Comparison of ENCODE assay signal across 11 cellular contexts in the genomic region with DNA sequence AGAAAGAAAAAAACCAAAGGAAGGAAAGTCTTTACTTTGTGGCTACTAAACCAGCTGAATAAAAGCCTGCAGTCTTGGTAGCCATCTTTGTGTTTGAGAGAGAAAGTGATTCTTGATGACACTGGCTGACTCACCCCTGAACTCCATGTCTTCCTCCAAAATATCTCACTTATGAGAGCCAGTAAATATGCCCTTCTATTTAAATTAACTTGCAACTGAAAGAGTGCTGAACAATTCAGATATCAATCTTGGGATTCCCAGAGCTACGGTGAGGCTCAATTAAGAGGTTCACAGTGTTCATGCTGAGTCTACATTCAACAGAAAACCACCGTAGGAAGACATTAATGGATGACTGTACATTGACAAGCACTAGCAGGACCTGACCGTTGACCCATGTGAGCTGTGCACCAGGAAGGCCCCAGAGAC. TPM values are rescaled to one million over a fixed set of nuclear protein-coding genes. Genes with fewer than 3 reads are reported as not detected.
DNase-seq lines count a peak whose midpoint lies in the region; ATAC-seq and TF ChIP-seq lines count a peak whose summit lies in the region.
"Had no signal": no experiment of that assay in that cellular context is flagged by ENCODE, and none has a peak within 500 bp of the region (broad histone marks: within the 10 kb centered on the region; RNA-seq: fewer than 3 reads in every experiment).

No MANE protein-coding gene starts in this region.

- H3K36me3 ChIP-seq in neural progenitor cell, result no peaks in the 10 kb centered on the region
- H3K36me3 ChIP-seq: stomach had no signal

- H3K27me3 ChIP-seq in neural progenitor cell, result no peaks in the 10 kb centered on the region
- H3K27me3 ChIP-seq: stomach had no signal

- H3K4me1 Mint-ChIP-seq in neural progenitor cell, result peaks cover 19% of the 10 kb centered on the region

- H3K4me2 ChIP-seq in neural progenitor cell, result no peak overlapping the region

- no peaks in the 10 kb centered on the region for H3K36me3 Mint-ChIP-seq in neural progenitor cell

- H2AFZ ChIP-seq in neural progenitor cell (replicated peaks), result no peak overlapping the region

- no peak overlapping the region for H3K4me3 ChIP-seq in neural progenitor cell
- H3K4me3 ChIP-seq: stomach had no signal

- H3K27ac ChIP-seq in neural progenitor cell, result no peak overlapping the region
- H3K27ac ChIP-seq: stomach had no signal

- no peaks in the 10 kb centered on the region for H3F3A ChIP-seq in neural progenitor cell (ENCODE audit: low read depth)

- H4K20me1 ChIP-seq in neural progenitor cell (ENCODE audit: low read depth), result no peaks in the 10 kb centered on the region

- H3K27me3 Mint-ChIP-seq in neural progenitor cell (ENCODE audit: insufficient read depth, low read depth), result peaks cover 6% of the 10 kb centered on the region

- H3K79me2 ChIP-seq in neural progenitor cell (ENCODE audit: low read depth), result no peaks in the 10 kb centered on the region

- no peak overlapping the region for H3K9ac ChIP-seq in neural progenitor cell

- DNase-seq in EL, result peak; percentile 17
- peak; percentile 8 for DNase-seq in RKO (ENCODE audit: low spot score)
- DNase-seq in neural progenitor cell (ENCODE audit: low spot score), result no peak
- no peak for DNase-seq in NCI-H510A (lab: John Stamatoyannopoulos, UW)
- no peak for DNase-seq in NCI-H345 (lab: John Stamatoyannopoulos, UW)
- DNase-seq in NCI-H1436 treated with DMSO at 0.1 percent for 48 hours (lab: John Stamatoyannopoulos, UW), result no peak
- DNase-seq: activated effector memory CD4-positive, alpha-beta T cell treated with Interleukin-2 at 50 U/mL for 16 hours; NCI-H524 treated with DMSO at 0.1 percent for 48 hours; stomach had no signal

- ATAC-seq in GM18867 (IDR thresholded peaks at IDR 0.05; ENCODE audit: unreplicated experiment), result peak; percentile 83
- peak; percentile 69 for ATAC-seq in HG02852 (IDR thresholded peaks at IDR 0.05; ENCODE audit: unreplicated experiment)

- H3K4me3 Mint-ChIP-seq in neural progenitor cell, result no peak overlapping the region

- H3K27ac Mint-ChIP-seq in neural progenitor cell, result no peak overlapping the region

- no peak for TF ChIP-seq CTCF in neural progenitor cell (IDR thresholded peaks at IDR 0.05)

- H3K9me3 ChIP-seq in neural progenitor cell (ENCODE audit: low read depth), result no peaks in the 10 kb centered on the region
- H3K9me3 ChIP-seq: stomach had no signal

- no peaks in the 10 kb centered on the region for H3K9me3 Mint-ChIP-seq in neural progenitor cell

- H3K4me1 ChIP-seq in neural progenitor cell, result no peaks in the 10 kb centered on the region

RNA-seq across cellular contexts. Expression of gene KCTD12, which starts 57.9 kb away (rescaled TPM):
- total RNA-seq in neural progenitor cell (ENCODE audit: low replicate concordance), result 1.9 TPM in 2 replicates

Comparison
In these comparisons a context has a peak if more than half of its experiments do, and no peak if none do; other contexts are left out.
1. DNase-seq: peak in EL (single experiment) and RKO (single experiment); none in neural progenitor cell (single experiment), NCI-H510A (single experiment), NCI-H345 (single experiment) and NCI-H1436 treated with DMSO at 0.1 percent for 48 hours (single experiment).